ENCODE assay signal across 1 cellular context in genomic region chr7:82428186-82428961, GRCh38.
TF ChIP-seq lines count a peak whose summit lies in the region.

No MANE protein-coding gene starts in this region.

TF ChIP-seq in WTC11, 78 proteins besides CTCF, POLR2A, EP300 and RAD21:
- TF ChIP-seq ZBTB21 (CRISPR knock-in tag; IDR thresholded peaks at IDR 0.05; ENCODE audit: borderline replicate concordance) = no peak
- TF ChIP-seq MLX (CRISPR knock-in tag; IDR thresholded peaks at IDR 0.05) = no peak
- no peak for TF ChIP-seq FOXK1 (CRISPR knock-in tag; IDR thresholded peaks at IDR 0.05)
- no peak for TF ChIP-seq USF1 (CRISPR knock-in tag; IDR thresholded peaks at IDR 0.05)
- TF ChIP-seq ATF6 (CRISPR knock-in tag; IDR thresholded peaks at IDR 0.05) = no peak
- no peak for TF ChIP-seq ZNF512 (CRISPR knock-in tag; IDR thresholded peaks at IDR 0.05; ENCODE audit: borderline replicate concordance)
- TF ChIP-seq AR (CRISPR knock-in tag; IDR thresholded peaks at IDR 0.05) = no peak
- TF ChIP-seq MXD4 (CRISPR knock-in tag; IDR thresholded peaks at IDR 0.05; ENCODE audit: borderline replicate concordance) = no peak
- TF ChIP-seq ZNF671 (CRISPR knock-in tag; IDR thresholded peaks at IDR 0.05) = no peak
- no peak for TF ChIP-seq ZNF263 (CRISPR knock-in tag; IDR thresholded peaks at IDR 0.05; ENCODE audit: low read depth)
- no peak for TF ChIP-seq NFE2L1 (CRISPR knock-in tag; IDR thresholded peaks at IDR 0.05)
- TF ChIP-seq OVOL2 (CRISPR knock-in tag; IDR thresholded peaks at IDR 0.05; ENCODE audit: borderline replicate concordance) = no peak
- no peak for TF ChIP-seq SP1 (CRISPR knock-in tag; conservative IDR thresholded peaks at IDR 0.05)
- no peak for TF ChIP-seq FOXP4 (CRISPR knock-in tag; IDR thresholded peaks at IDR 0.05)
- no peak for TF ChIP-seq ZBTB43 (CRISPR knock-in tag; IDR thresholded peaks at IDR 0.05)
- TF ChIP-seq JAZF1 (CRISPR knock-in tag; IDR thresholded peaks at IDR 0.05) = no peak
- no peak for TF ChIP-seq SOX15 (CRISPR knock-in tag; IDR thresholded peaks at IDR 0.05)
- TF ChIP-seq ZNF532 (CRISPR knock-in tag; IDR thresholded peaks at IDR 0.05; ENCODE audit: borderline replicate concordance) = no peak
- no peak for TF ChIP-seq NR3C1 (CRISPR knock-in tag; conservative IDR thresholded peaks at IDR 0.05; ENCODE audit: low read depth)
